15 cellular contexts compared by ENCODE assay signal in the genomic region with DNA sequence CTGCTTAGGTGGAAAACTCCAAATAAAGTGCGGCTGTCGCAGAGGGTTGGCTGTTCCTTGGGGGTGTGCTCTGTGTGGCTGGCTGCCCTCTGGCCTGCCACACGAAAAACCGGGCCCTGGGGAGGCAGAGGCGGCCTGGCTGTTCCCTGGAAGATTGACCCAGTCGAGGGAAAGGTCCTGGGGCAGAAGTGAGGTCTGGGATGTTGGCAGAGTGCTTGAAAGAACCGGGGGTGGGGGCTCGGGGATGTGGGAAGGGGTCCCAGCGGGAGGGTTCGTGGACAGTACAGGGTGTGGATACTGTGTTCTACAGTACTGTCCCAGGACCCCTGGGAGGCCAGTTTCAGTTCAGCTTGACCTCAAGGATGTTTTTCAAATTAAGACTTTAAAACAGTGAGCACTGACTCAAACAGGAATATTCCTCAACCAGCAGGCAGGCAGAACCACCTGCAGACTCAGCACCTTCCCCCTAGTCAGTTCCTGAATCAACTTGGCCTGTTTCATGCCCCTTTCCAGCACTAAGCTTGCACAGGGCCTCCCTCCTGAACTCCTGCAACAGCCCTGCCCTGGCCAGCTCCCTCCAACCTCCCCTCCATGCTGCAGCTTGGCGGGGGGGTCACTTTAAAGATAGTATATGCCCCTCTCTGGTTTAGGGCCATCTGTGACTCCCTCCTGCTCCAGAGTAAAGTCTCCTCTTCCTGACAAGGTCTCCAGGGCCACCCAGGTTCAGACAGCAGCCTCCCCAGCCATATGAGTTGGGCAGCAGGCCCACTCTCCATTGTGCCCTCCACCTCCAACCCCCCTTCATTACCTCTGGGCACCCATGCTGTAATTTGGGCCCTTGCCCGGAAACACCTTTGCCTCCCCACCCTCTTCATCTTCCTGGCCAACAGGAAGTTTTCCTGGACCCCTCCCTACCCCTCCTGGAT. TPM values are rescaled to one million over a fixed set of nuclear protein-coding genes. Genes with fewer than 3 reads are reported as not detected.
A peak's percentile ranks its signal among the peaks of the same experiment; 100 is the strongest.
DNase-seq lines count a peak whose midpoint lies in the region; ATAC-seq and TF ChIP-seq lines count a peak whose summit lies in the region.
"Had no signal": no experiment of that assay in that cellular context is flagged by ENCODE, and none has a peak within 500 bp of the region (broad histone marks: within the 10 kb centered on the region; RNA-seq: fewer than 3 reads in every experiment).

No MANE protein-coding gene starts in this region.

- WGBS in HUES64, result 92% methylated on average over 12 of the region's 12 CpGs
- 30 to 66% (median 51%) methylated on average over 12 of the region's 12 CpGs for WGBS in stomach, 5 donors

- H3K4me1 ChIP-seq in HUES64 (ENCODE audit: insufficient read depth, low read length) (0 out of 2 replicates have a peak, but pooled peaks cover 3% of the 10 kb centered on the region), adipocyte (ENCODE audit: control insufficient read depth, insufficient read depth, low read length) (peaks cover 35% of the 10 kb centered on the region), left ventricle myocardium inferior (peaks cover 62% of the 10 kb centered on the region), stomach (peaks cover 27 to 53% (median 38%) of the 10 kb centered on the region in 4 donors)

- intact Hi-C loops in left ventricle myocardium inferior (cut with micrococcal nuclease) (no loop called here), stomach (cut with DNase I; ENCODE audit: low total_unique reads) (loop anchor here (10.0 kb wide), 1 partner anchor 125 kb away; the partner anchor contains the start of gene CALU)

- H3K9me3 ChIP-seq in HUES64 (ENCODE audit: insufficient read depth, low read depth, low read length), result no peaks in the 10 kb centered on the region
- H3K9me3 ChIP-seq in adipocyte (ENCODE audit: control insufficient read depth, low read length), result no peaks in the 10 kb centered on the region
- H3K9me3 ChIP-seq in left ventricle myocardium inferior (replicated peaks), result no peaks in the 10 kb centered on the region
- H3K9me3 ChIP-seq in stomach, result no peaks in the 10 kb centered on the region
- H3K9me3 ChIP-seq: adrenal gland, right lobe of liver had no signal

- no peak for TF ChIP-seq POLR2A in stomach (IDR thresholded peaks at IDR 0.05)

- TF ChIP-seq CTCF in left ventricle myocardium inferior (IDR thresholded peaks at IDR 0.05; ENCODE audit: borderline replicate concordance), result no peak
- TF ChIP-seq CTCF in stomach (IDR thresholded peaks at IDR 0.05), result no peak

- H3K27me3 ChIP-seq in HUES64 (ENCODE audit: insufficient read depth, low read length) (no peaks in the 10 kb centered on the region), adipocyte (replicated peaks; ENCODE audit: control insufficient read depth, insufficient read depth, low read length) (no peaks in the 10 kb centered on the region), left ventricle myocardium inferior (ENCODE audit: low read depth) (no peaks in the 10 kb centered on the region), stomach (no peaks in the 10 kb centered on the region)
- H3K27me3 ChIP-seq: adrenal gland, right lobe of liver had no signal

- H3K9ac ChIP-seq in HUES64 (ENCODE audit: low read depth, low read length) (no peak overlapping the region), adipocyte (ENCODE audit: low read length) (peak overlapping the region; percentile 70)

- TF ChIP-seq EP300 in stomach (IDR thresholded peaks at IDR 0.05), result no peak

- H3K4me3 ChIP-seq in HUES64 (ENCODE audit: low read length), result no peak overlapping the region
- H3K4me3 ChIP-seq in adipocyte (ENCODE audit: low read length), result no peak overlapping the region
- H3K4me3 ChIP-seq in left ventricle myocardium inferior, result peak overlapping the region; percentile 11
- no peak overlapping the region for H3K4me3 ChIP-seq in stomach
- H3K4me3 ChIP-seq: adrenal gland, right lobe of liver had no signal

- peaks cover 17% of the 10 kb centered on the region; the same call in 1 of the 2 replicates for H3K36me3 ChIP-seq in HUES64 (ENCODE audit: insufficient read depth, low read length)
- peaks cover 30% of the 10 kb centered on the region for H3K36me3 ChIP-seq in adipocyte (ENCODE audit: control insufficient read depth, insufficient read depth, low read length, severe bottlenecking)
- H3K36me3 ChIP-seq in left ventricle myocardium inferior, result peaks cover 27% of the 10 kb centered on the region
- H3K36me3 ChIP-seq in stomach, result peaks cover 0 to 32% (median 19%) of the 10 kb centered on the region in 4 donors
- H3K36me3 ChIP-seq: adrenal gland, right lobe of liver had no signal

- ATAC-seq in GM21723 (IDR thresholded peaks at IDR 0.05; ENCODE audit: unreplicated experiment), result no peak
- ATAC-seq: activated T-cell treated with anti-CD3 and anti-CD28 coated beads, Interleukin-2, amount 50 U/mL, for 4 hours; right lobe of liver; stimulated activated naive CD8-positive, alpha-beta T cell treated with anti-CD3 and anti-CD28 coated beads, Interleukin-15, Interleukin-2, amounts not matched to agents 100 U/mL and 50 U/mL, for 24 hours had no signal

- no peak for DNase-seq in adipocyte (ENCODE audit: low read depth)
- peak; percentile 60 for DNase-seq in left ventricle myocardium inferior
- peak; percentile 51 for DNase-seq in stomach
- DNase-seq in HuH-7.5 (ENCODE audit: low spot score), result no peak
- DNase-seq in NCI-H187 (lab: John Stamatoyannopoulos, UW), result no peak
- DNase-seq: activated CD4-positive, alpha-beta T cell treated with anti-CD3 and anti-CD28 coated beads for 1 hour; activated T-cell treated with anti-CD3 and anti-CD28 coated beads, Interleukin-2, amount 50 U/mL, for 4 hours; adrenal gland; effector memory CD4-positive, alpha-beta T cell; NCI-H1105; right lobe of liver; stimulated activated naive CD8-positive, alpha-beta T cell treated with anti-CD3 and anti-CD28 coated beads, Interleukin-15, Interleukin-2, amounts not matched to agents 100 U/mL and 50 U/mL, for 24 hours had no signal

- H3K27ac ChIP-seq in HUES64 (ENCODE audit: low read depth, low read length), result peak overlapping the region; percentile 22; the same call in 1 of the 2 replicates
- peak overlapping the region; percentile 83 for H3K27ac ChIP-seq in left ventricle myocardium inferior (replicated peaks)
- H3K27ac ChIP-seq in stomach, result peak overlapping the region in 4 of 5 donors; percentile 18 to 88 (median 55)
- H3K27ac ChIP-seq: right lobe of liver had no signal

RNA-seq across cellular contexts. Expression of gene ATP6V1F, which starts 3.2 kb away (rescaled TPM):
- polyA plus RNA-seq in HUES64 (2013, experiment 1 of 2), result 86.3 TPM
- polyA plus RNA-seq in HUES64 (2013, experiment 2 of 2), result 114 TPM
- 101 TPM for total RNA-seq in left ventricle myocardium inferior
- 10 to 100 TPM in 4 of 5 donors, 1 to 10 TPM in 1; 2.0 to 86.2 (median 47.5) TPM for total RNA-seq in stomach
- 100 to 1,000 TPM; 246 to 282 (median 264) TPM for polyA plus RNA-seq in stomach

RNA-seq across cellular contexts. Expression of gene FLNC, which starts 29.3 kb away (rescaled TPM):
- 13.6 TPM for polyA plus RNA-seq in HUES64 (2013, experiment 1 of 2)
- 13.6 TPM for polyA plus RNA-seq in HUES64 (2013, experiment 2 of 2)
- 839 TPM for total RNA-seq in left ventricle myocardium inferior
- total RNA-seq in stomach, result 100 to 1,000 TPM in 3 of 5 donors, 10 to 100 TPM in 2; 30.9 to 184 (median 105) TPM
- polyA plus RNA-seq in stomach, result 10 to 100 TPM in 1 of 3 donors, 1 to 10 TPM in 2; 1.9 to 13.6 (median 5.3) TPM

RNA-seq across cellular contexts. Expression of gene KCP, which starts 51.0 kb away (rescaled TPM):
- polyA plus RNA-seq in HUES64 (2013, experiment 1 of 2), result 3.8 TPM
- 4.2 TPM for polyA plus RNA-seq in HUES64 (2013, experiment 2 of 2)
- total RNA-seq in left ventricle myocardium inferior, result 0.19 TPM
- 1 to 10 TPM in 1 of 5 donors, under 1 TPM in 1, not detected in 3; 0.73 to 2.3 TPM for total RNA-seq in stomach
- 1 to 10 TPM in 1 of 3 donors, not detected in 2; 1.6 TPM for polyA plus RNA-seq in stomach
- total RNA-seq: NCI-H460 had no signal

Comparison
In these comparisons a context has a peak if more than half of its experiments do, and no peak if none do; other contexts are left out.
1. H3K27ac ChIP-seq: peak in every context shown above with its lines; median percentile 83 in left ventricle myocardium inferior; 55 in stomach; 22 in HUES64.
2. DNase-seq: peak in left ventricle myocardium inferior (single experiment) and stomach (single experiment); none in adipocyte (single experiment), HuH-7.5 (single experiment) and NCI-H187 (0 of 2).